ENCODE assay signal across 14 cellular contexts in genomic region chr15:31237042-31237324, GRCh38.
DNase-seq lines count a peak whose midpoint lies in the region; ATAC-seq, FAIRE-seq and TF ChIP-seq lines count a peak whose summit lies in the region.
"Had no signal": no experiment of that assay in that cellular context is flagged by ENCODE, and none has a peak within 500 bp of the region (broad histone marks: within the 10 kb centered on the region; RNA-seq: fewer than 3 reads in every experiment).

No MANE protein-coding gene starts in this region.

- intact Hi-C loops in HepG2 (cut with micrococcal nuclease; ENCODE audit: unreplicated experiment) (loop anchor here (2.0 kb wide), 1 partner anchor 56 kb away; no protein-coding TSS in a partner anchor), right lobe of liver (cut with DNase I) (no loop called here), posterior vena cava (cut with DNase I) (loop anchor here in 1 of 2 donors (5.0 kb wide), 1 partner anchor 250 kb away; no protein-coding TSS in a partner anchor)

- BruUV-seq in HepG2 (replicated peaks; lab: Mats Ljungman, UMichigan), result no TSS peak

- 75% methylated on average over 2 of the region's 3 CpGs for WGBS in HepG2 (ENCODE audit: low lambda C conversion rate)
- WGBS in right lobe of liver (ENCODE audit: insufficient coverage, low coverage, low lambda C conversion rate, missing lambda C conversion rate), result no CpG with 5 or more reads among the region's 3 CpGs

- no peak; the same call in 2 of the 3 replicates for ATAC-seq in HepG2
- no peak for ATAC-seq in right lobe of liver
- no peak for ATAC-seq in HG03135 (IDR thresholded peaks at IDR 0.05; ENCODE audit: unreplicated experiment)
- ATAC-seq: natural killer cell treated with Interleukin-12 subunit alpha and Interleukin-12 subunit beta and Interleukin-15 and Interleukin-18, amount 100 ng/mL, for 72 hours; WTC11 had no signal

- H3K27me3 ChIP-seq in HepG2 (ENCODE audit: control insufficient read depth in 1 of 2, insufficient read depth in 2 of 2, low read length in 2 of 2) (peaks cover 0 to 3% of the 10 kb centered on the region in 2 experiments; a peak in 1 of 5 replicates), right lobe of liver (no peaks in the 10 kb centered on the region)

- no peaks in the 10 kb centered on the region for H4K20me1 ChIP-seq in HepG2 (ENCODE audit: insufficient read depth, low read length)

- H3K9ac ChIP-seq in HepG2 (ENCODE audit: insufficient read depth, low read depth, low read length), result no peak overlapping the region

- DNase-seq in HepG2 (ENCODE audit: low spot score) (no peak), right lobe of liver (no peak), coronary artery (ENCODE audit: low spot score) (peak; percentile 36), posterior vena cava (ENCODE audit: low spot score) (peak; percentile 44), G401 (ENCODE audit: low spot score) (no peak), medulla oblongata (ENCODE audit: extremely low spot score) (no peak), SHP77 (lab: John Stamatoyannopoulos, UW) (no peak)

- H3K36me3 ChIP-seq in HepG2 (replicated peaks in 1 of 2; ENCODE audit: control insufficient read depth in 1 of 2, insufficient read depth in 2 of 2, low read length in 2 of 2) (no peaks in the 10 kb centered on the region), right lobe of liver (no peaks in the 10 kb centered on the region)

- TF ChIP-seq CTCF in HepG2 (CRISPR knock-in tag; IDR thresholded peaks at IDR 0.05), result no peak
- TF ChIP-seq CTCF in right lobe of liver (IDR thresholded peaks at IDR 0.05), result no peak
- no peak for TF ChIP-seq CTCF in coronary artery (IDR thresholded peaks at IDR 0.05)

- in situ Hi-C loops in HepG2 (cut with HindIII; ENCODE audit: extremely low pct_ligation_motif_present, low pct_unique_long_range_greater_than_20kb) (no loop called here), G401 (cut with HindIII; ENCODE audit: low sequenced_read_pairs) (no loop called here)

- H3K4me2 ChIP-seq in HepG2 (ENCODE audit: low read depth, low read length), result peak overlapping the region; percentile 90; the same call in 1 of the 2 replicates

- TF ChIP-seq RAD21 in HepG2 (CRISPR knock-in tag; IDR thresholded peaks at IDR 0.05), result no peak

- no peak for FAIRE-seq in HepG2 (lab: Jason Lieb, UNC)
- FAIRE-seq: frontal cortex, H1, urothelium cell line had no signal

- CTCF ChIA-PET in HepG2 (lab: Yijun Ruan, JAX; ENCODE audit: low intra/inter-chr PET ratio, low total read pairs), result no interaction called here

- H3K4me3 ChIP-seq in HepG2 (replicated peaks in 1 of 3; ENCODE audit: insufficient read depth in 1 of 3, low read depth in 2 of 3, low read length in 3 of 3) (no peak overlapping the region), right lobe of liver (no peak overlapping the region), coronary artery (no peak overlapping the region)

- H3K27ac ChIP-seq in HepG2 (ENCODE audit: extremely low read length, insufficient read depth, low read length) (no peak overlapping the region), right lobe of liver (no peak overlapping the region), coronary artery (peak overlapping the region; percentile 30 to 84)
- H3K27ac ChIP-seq: C4-2B had no signal

- H3K9me3 ChIP-seq in HepG2 (ENCODE audit: low read length) (no peaks in the 10 kb centered on the region), right lobe of liver (no peaks in the 10 kb centered on the region)

- POLR2A ChIA-PET in HepG2 (lab: Yijun Ruan, JAX), result interaction anchor here (0.9 to 2.8 kb wide), 4 partner anchors 22 to 60 kb away, joined by 4 to 15 read pairs (median 8); no protein-coding TSS in a partner anchor

- no peak for TF ChIP-seq POLR2A in HepG2 (IDR thresholded peaks at IDR 0.05; ENCODE audit: insufficient read depth in 1 of 2, low read depth in 2 of 2, low read length in 2 of 2)
- TF ChIP-seq POLR2A in right lobe of liver (IDR thresholded peaks at IDR 0.05), result no peak

- no peak for TF ChIP-seq EP300 in HepG2 (IDR thresholded peaks at IDR 0.05; ENCODE audit: low read depth in 2 of 2, low read length in 2 of 2)
- no peak for TF ChIP-seq EP300 in HepG2 (CRISPR knock-in tag; IDR thresholded peaks at IDR 0.05; ENCODE audit: borderline replicate concordance)

- H2AFZ ChIP-seq in HepG2 (ENCODE audit: low read length), result no peak overlapping the region

- no peaks in the 10 kb centered on the region for H3K79me2 ChIP-seq in HepG2 (ENCODE audit: insufficient read depth, low read length)

- peaks cover 21% of the 10 kb centered on the region for H3K4me1 ChIP-seq in HepG2 (ENCODE audit: insufficient read depth, low read length)
- peaks cover 0 to 8% (median 3%) of the 10 kb centered on the region in 4 donors for H3K4me1 ChIP-seq in right lobe of liver

TF ChIP-seq in HepG2, 621 proteins besides CTCF, POLR2A, EP300 and RAD21 (continues in another document):
- TF ChIP-seq ZFP90 (CRISPR knock-in tag; IDR thresholded peaks at IDR 0.05; ENCODE audit: borderline replicate concordance) (no peak), GPN1 (CRISPR knock-in tag; IDR thresholded peaks at IDR 0.05; ENCODE audit: borderline replicate concordance) (no peak), NFATC3 (CRISPR knock-in tag; IDR thresholded peaks at IDR 0.05) (no peak), GMEB1 (CRISPR knock-in tag; IDR thresholded peaks at IDR 0.05; ENCODE audit: borderline replicate concordance) (no peak), ZNF672 (CRISPR knock-in tag; IDR thresholded peaks at IDR 0.05) (no peak), HNF4A (CRISPR knock-in tag; IDR thresholded peaks at IDR 0.05) (no peak), SSRP1 (CRISPR knock-in tag; IDR thresholded peaks at IDR 0.05) (no peak), KLF13 (CRISPR knock-in tag; IDR thresholded peaks at IDR 0.05) (no peak), NFYC (CRISPR knock-in tag; IDR thresholded peaks at IDR 0.05) (no peak), KLF11 (CRISPR knock-in tag; IDR thresholded peaks at IDR 0.05) (no peak), ZSCAN9 (CRISPR knock-in tag; IDR thresholded peaks at IDR 0.05; ENCODE audit: borderline replicate concordance) (no peak), RBM22 (optimal IDR thresholded peaks at IDR 0.05; ENCODE audit: low read length) (no peak), CHD4 (IDR thresholded peaks at IDR 0.05; ENCODE audit: borderline replicate concordance, low read length) (no peak), ISL2 (CRISPR knock-in tag; IDR thresholded peaks at IDR 0.05) (no peak), FOXC1 (CRISPR knock-in tag; IDR thresholded peaks at IDR 0.05; ENCODE audit: borderline replicate concordance) (no peak)
- TF ChIP-seq, protein P1, sequence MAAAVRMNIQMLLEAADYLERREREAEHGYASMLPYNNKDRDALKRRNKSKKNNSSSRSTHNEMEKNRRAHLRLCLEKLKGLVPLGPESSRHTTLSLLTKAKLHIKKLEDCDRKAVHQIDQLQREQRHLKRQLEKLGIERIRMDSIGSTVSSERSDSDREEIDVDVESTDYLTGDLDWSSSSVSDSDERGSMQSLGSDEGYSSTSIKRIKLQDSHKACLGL (CRISPR knock-in tag; IDR thresholded peaks at IDR 0.05), result no peak

Comparison
In these comparisons a context has a peak if more than half of its experiments do, and no peak if none do; other contexts are left out.
1. DNase-seq: peak in coronary artery (single experiment) and posterior vena cava (single experiment); none in HepG2 (single experiment), right lobe of liver (0 of 3), G401 (single experiment), medulla oblongata (single experiment) and SHP77 (0 of 2).
2. H3K27ac ChIP-seq: peak in coronary artery (2 of 2); none in HepG2 (single experiment) and right lobe of liver (0 of 3).